Comparison of ENCODE assay signal across 3 cellular contexts in the genomic region with DNA sequence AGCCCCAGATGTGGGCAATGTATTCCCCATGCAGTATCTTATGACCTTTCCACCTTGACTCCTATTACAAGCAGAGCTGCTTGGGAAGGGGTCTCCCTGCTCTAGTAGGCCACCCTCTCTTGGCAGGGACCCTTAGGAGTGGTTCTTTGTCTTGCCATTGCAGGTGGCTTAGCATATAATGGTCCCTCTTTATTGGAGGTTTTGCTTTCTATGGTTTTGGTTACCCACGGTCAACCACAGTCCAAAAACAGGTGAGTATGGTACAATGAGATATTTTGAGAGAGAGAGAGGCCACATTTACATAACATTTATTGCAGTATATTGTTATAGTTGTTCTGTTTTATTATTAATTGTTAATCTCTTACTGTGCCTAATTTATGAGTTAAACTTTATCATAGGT.
"Had no signal": no experiment of that assay in that cellular context is flagged by ENCODE, and none has a peak within 500 bp of the region (broad histone marks: within the 10 kb centered on the region; RNA-seq: fewer than 3 reads in every experiment).

No MANE protein-coding gene starts in this region.

- ATAC-seq: GM12878 had no signal

- DNase-seq: GDM1, GF-D8 had no signal

- H3K4me3 ChIP-seq: GM12878 had no signal
